Comparison of ENCODE assay signal across 23 cellular contexts in genomic region chr12:2044165-2044564, GRCh38. TPM values are rescaled to one million over a fixed set of nuclear protein-coding genes. Genes with fewer than 3 reads are reported as not detected.
DNase-seq lines count a peak whose midpoint lies in the region; ATAC-seq and TF ChIP-seq lines count a peak whose summit lies in the region.
"Had no signal": no experiment of that assay in that cellular context is flagged by ENCODE, and none has a peak within 500 bp of the region (broad histone marks: within the 10 kb centered on the region; RNA-seq: fewer than 3 reads in every experiment).

No MANE protein-coding gene starts in this region.

- H3K36me3 ChIP-seq in right atrium auricular region: peaks cover 24% of the 10 kb centered on the region
- peaks cover 0 to 7% (median 0%) of the 10 kb centered on the region in 9 donors for H3K36me3 ChIP-seq in heart right ventricle
- H3K36me3 ChIP-seq: BE2C; BLaER1 treated with 17β-estradiol and CSF1 and Interleukin-3, amounts not matched to agents 10 nM and 100 nM had no signal

- DNase-seq in Right ventricle myocardium inferior (ENCODE audit: missing footprints) (no peak), right atrium auricular region (ENCODE audit: low spot score) (no peak), heart right ventricle (no peak), cardiac septum (ENCODE audit: low spot score) (no peak), mesenteric fat pad (ENCODE audit: low spot score) (peak; percentile 35), NCI-H1436 treated with DMSO at 0.1 percent for 48 hours (lab: John Stamatoyannopoulos, UW) (no peak)
- DNase-seq: 8988T; ACHN; AML-193; BE2C; CD4-positive, alpha-beta T cell; CD8-positive, alpha-beta memory T cell; DMS 273 treated with DMSO at 0.1 percent for 48 hours; DMS79; EL; GDM1; GM23248; H7; HCEC 1CT had no signal

- H3K27me3 ChIP-seq in right atrium auricular region (no peaks in the 10 kb centered on the region), heart right ventricle (peaks cover 0 to 2% (median 0%) of the 10 kb centered on the region in 7 donors)

- no peak overlapping the region for H3K4me3 ChIP-seq in right atrium auricular region
- H3K4me3 ChIP-seq in heart right ventricle: no peak overlapping the region
- H3K4me3 ChIP-seq: A549; BLaER1 treated with 17β-estradiol and CSF1 and Interleukin-3, amounts not matched to agents 10 nM and 100 nM; GM12878; GM23248 had no signal

- H3K4me1 ChIP-seq in right atrium auricular region (peaks cover 0 to under 1% of the 10 kb centered on the region in 2 donors), heart right ventricle (peaks cover 0 to 24% (median 0%) of the 10 kb centered on the region in 9 donors)
- H3K4me1 ChIP-seq: A549; BE2C; BLaER1 treated with 17β-estradiol and CSF1 and Interleukin-3, amounts not matched to agents 10 nM and 100 nM had no signal

- H3K9me3 ChIP-seq in right atrium auricular region: no peaks in the 10 kb centered on the region
- H3K9me3 ChIP-seq in heart right ventricle: no peaks in the 10 kb centered on the region
- H3K9me3 ChIP-seq: A549; BE2C; BLaER1 treated with 17β-estradiol and CSF1 and Interleukin-3, amounts not matched to agents 10 nM and 100 nM had no signal

- no peak for TF ChIP-seq CTCF in right atrium auricular region (IDR thresholded peaks at IDR 0.05)
- no peak for TF ChIP-seq CTCF in heart right ventricle (IDR thresholded peaks at IDR 0.05)

- WGBS in heart right ventricle, 2 donors: 60 to 69% methylated on average over 6 of the region's 6 CpGs

- intact Hi-C loops in Right ventricle myocardium inferior (cut with DNase I) (no loop called here), heart right ventricle (cut with DNase I) (no loop called here), cardiac septum (cut with DNase I) (no loop called here)

- peak; percentile 47 for ATAC-seq in Right ventricle myocardium inferior
- peak; percentile 32 to 72 (median 56) for ATAC-seq in heart right ventricle
- ATAC-seq: A549, GM12878 had no signal

- H3K27ac ChIP-seq in right atrium auricular region (no peak overlapping the region), heart right ventricle (peak overlapping the region in 2 of 10 donors; percentile 15 to 21)
- H3K27ac ChIP-seq: A549; BLaER1 treated with 17β-estradiol and CSF1 and Interleukin-3, amounts not matched to agents 10 nM and 100 nM; GM23248 had no signal

RNA-seq across cellular contexts. Expression of gene CACNA1C, which starts 8.6 kb away (rescaled TPM):
- total RNA-seq in Right ventricle myocardium inferior (171 TPM), right atrium auricular region (10 to 100 TPM; 83.1 to 93.6 TPM), heart right ventricle (100 to 1,000 TPM; 146 to 222 (median 187) TPM), cardiac septum (182 TPM), mesenteric fat pad (6.8 TPM)
- 10 to 100 TPM; 19.1 to 68.9 TPM for polyA plus RNA-seq in heart right ventricle
- polyA plus RNA-seq: A549, CD14-positive monocyte had no signal

RNA-seq across cellular contexts. Expression of gene DCP1B, which starts 39.9 kb away (rescaled TPM):
- total RNA-seq in Right ventricle myocardium inferior (2.4 TPM), right atrium auricular region (1 to 10 TPM; 5.8 to 6.2 TPM), heart right ventricle (1 to 10 TPM; 1.1 to 4.1 (median 2.0) TPM), cardiac septum (2.1 TPM), mesenteric fat pad (8.0 TPM)
- 1 to 10 TPM; 1.4 to 4.9 TPM for polyA plus RNA-seq in heart right ventricle

Comparison
In these comparisons a context has a peak if more than half of its experiments do, and no peak if none do; other contexts are left out.
1. RNA of gene CACNA1C, which starts 8.6 kb away (total RNA-seq): 146 to 222 TPM in heart right ventricle, 182 TPM in cardiac septum (single experiment), 171 TPM in Right ventricle myocardium inferior (single experiment) and 83.1 to 93.6 TPM in right atrium auricular region; 6.8 TPM in mesenteric fat pad (single experiment); every median in the first group is over 10 times any median in the second.